In genomic region chr4:2443986-2444740, GRCh38 we compare ENCODE assay signal across 25 cellular contexts. TPM values are rescaled to one million over a fixed set of nuclear protein-coding genes. Genes with fewer than 3 reads are reported as not detected.
"Had no signal": no experiment of that assay in that cellular context is flagged by ENCODE, and none has a peak within 500 bp of the region (broad histone marks: within the 10 kb centered on the region; RNA-seq: fewer than 3 reads in every experiment).

No MANE protein-coding gene starts in this region.

- H3K27me3 Mint-ChIP-seq: dendritic cell treated with granulocyte-macrophage colony-stimulating factor and Interleukin-4, amounts not matched to agents 40 ng/mL and 50 ng/mL, for 4 days; effector memory CD8-positive, alpha-beta T cell; naive B cell had no signal

- H3K36me3 Mint-ChIP-seq: naive B cell had no signal

- H3K4me1 ChIP-seq: esophagus squamous epithelium, gastroesophageal sphincter, right atrium auricular region, sigmoid colon, transverse colon had no signal

- H3K27me3 ChIP-seq: esophagus squamous epithelium, ovary, right atrium auricular region, transverse colon had no signal

- H3K9me3 Mint-ChIP-seq: dendritic cell treated with granulocyte-macrophage colony-stimulating factor and Interleukin-4, amounts not matched to agents 40 ng/mL and 50 ng/mL, for 4 days; effector memory CD8-positive, alpha-beta T cell; naive B cell; nephron progenitor cell had no signal

- H3K36me3 ChIP-seq: esophagus squamous epithelium, gastroesophageal sphincter, ovary, right atrium auricular region, sigmoid colon, stomach, thoracic aorta, transverse colon had no signal

- H3K27ac ChIP-seq: esophagus squamous epithelium, gastroesophageal sphincter, ovary, right atrium auricular region, sigmoid colon, skin epidermis, stomach, thoracic aorta, transverse colon had no signal

- H3K4me1 Mint-ChIP-seq: nephron progenitor cell had no signal

- ATAC-seq: effector memory CD8-positive, alpha-beta T cell; gastroesophageal sphincter; left cardiac atrium; left ventricle myocardium superior had no signal

- H3K4me3 ChIP-seq: esophagus squamous epithelium, gastroesophageal sphincter, ovary, right atrium auricular region, sigmoid colon, skin epidermis, stomach, thoracic aorta, transverse colon had no signal

- DNase-seq: effector memory CD8-positive, alpha-beta T cell; esophagus squamous epithelium; foreskin fibroblast; glutamatergic neuron; left cardiac atrium; left ventricle myocardium superior; mesendoderm; naive B cell; nephron progenitor cell; ovary; sigmoid colon; stimulated activated CD4-positive, alpha-beta T cell treated with anti-CD3 and anti-CD28 coated beads, Interleukin-2, amount 100 ng/mL, for 24 hours; stimulated activated CD4-positive, alpha-beta T cell treated with anti-CD3 and anti-CD28 coated beads, Interleukin-4, amount 100 ng/mL, for 4 hours; stimulated activated naive CD4-positive, alpha-beta T cell; stomach; transverse colon had no signal

- H3K27ac Mint-ChIP-seq: dendritic cell treated with granulocyte-macrophage colony-stimulating factor and Interleukin-4, amounts not matched to agents 40 ng/mL and 50 ng/mL, for 4 days; effector memory CD8-positive, alpha-beta T cell; nephron progenitor cell had no signal

- H3K9me3 ChIP-seq: esophagus squamous epithelium, gastroesophageal sphincter, ovary, right atrium auricular region, sigmoid colon, stomach, thoracic aorta, transverse colon had no signal

- H3K4me3 Mint-ChIP-seq: dendritic cell treated with granulocyte-macrophage colony-stimulating factor and Interleukin-4, amounts not matched to agents 40 ng/mL and 50 ng/mL, for 4 days; effector memory CD8-positive, alpha-beta T cell; naive B cell; nephron progenitor cell had no signal

RNA-seq across cellular contexts. Expression of gene CFAP99, which starts 25.4 kb away (rescaled TPM):
- total RNA-seq: epithelial cell of proximal tubule, gastroesophageal sphincter, left cardiac atrium, left ventricle myocardium superior, lung microvascular endothelial cell, posterior vena cava, right atrium auricular region, sigmoid colon, thoracic aorta, urinary bladder had no signal
